In the genomic region with DNA sequence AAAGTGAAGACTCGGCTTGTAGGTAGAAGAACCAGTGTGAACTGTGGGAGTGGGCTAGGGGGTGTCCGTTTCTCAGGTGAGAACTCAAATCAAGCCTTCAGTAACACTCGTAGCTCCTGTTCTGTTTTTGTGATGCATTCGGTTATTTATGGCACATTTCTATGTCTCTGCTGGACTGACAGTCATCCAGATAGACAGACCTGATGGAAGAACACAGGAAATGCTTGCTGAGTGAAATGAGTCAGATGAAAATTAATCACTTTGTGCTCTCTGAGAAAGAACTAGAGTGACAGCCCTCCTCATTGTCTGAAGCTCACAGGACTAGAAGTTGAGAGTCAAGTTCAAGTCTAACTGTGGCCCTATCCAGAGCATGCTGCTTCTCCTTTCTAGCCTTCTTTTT, we compare ENCODE assay signal across 11 cellular contexts.
DNase-seq lines count a peak whose midpoint lies in the region; ATAC-seq, FAIRE-seq and TF ChIP-seq lines count a peak whose summit lies in the region.
"Had no signal": no experiment of that assay in that cellular context is flagged by ENCODE, and none has a peak within 500 bp of the region (broad histone marks: within the 10 kb centered on the region; RNA-seq: fewer than 3 reads in every experiment).

No MANE protein-coding gene starts in this region.

- ATAC-seq in GM18498 (IDR thresholded peaks at IDR 0.05; ENCODE audit: unreplicated experiment) (peak; percentile 85), GM21381 (IDR thresholded peaks at IDR 0.05; ENCODE audit: unreplicated experiment) (peak; percentile 90), HG03378 (IDR thresholded peaks at IDR 0.05; ENCODE audit: unreplicated experiment) (peak; percentile 98)
- ATAC-seq: naive thymus-derived CD8-positive, alpha-beta T cell; Right ventricle myocardium inferior had no signal

- H3K36me3 ChIP-seq in endothelial cell of umbilical vein (ENCODE audit: control insufficient read depth in 2 of 2, extremely low read depth in 1 of 2, insufficient read depth in 2 of 2, low read length in 2 of 2) (no peaks in the 10 kb centered on the region), BE2C (no peaks in the 10 kb centered on the region)
- H3K36me3 ChIP-seq: stomach had no signal

- no peaks in the 10 kb centered on the region for H4K20me1 ChIP-seq in endothelial cell of umbilical vein (replicated peaks; ENCODE audit: control insufficient read depth, extremely low read depth, insufficient read depth, low read length)

- H3K9me3 ChIP-seq in endothelial cell of umbilical vein (replicated peaks; ENCODE audit: control insufficient read depth, insufficient read depth, low read length) (no peaks in the 10 kb centered on the region), BE2C (no peaks in the 10 kb centered on the region)
- H3K9me3 ChIP-seq: stomach had no signal

- CTCF ChIA-PET in endothelial cell of umbilical vein (lab: Charles Lee) = interaction anchor here (1.0 to 1.4 kb wide), 2 partner anchors 16 to 567 kb away, joined by 3 read pairs; no protein-coding TSS in a partner anchor

- H3K27me3 ChIP-seq in endothelial cell of umbilical vein (ENCODE audit: control insufficient read depth in 2 of 2, insufficient read depth in 2 of 2, low read length in 2 of 2) = no peaks in the 10 kb centered on the region
- H3K27me3 ChIP-seq in BE2C = no peaks in the 10 kb centered on the region
- H3K27me3 ChIP-seq: stomach had no signal

- dilution Hi-C loops in endothelial cell of umbilical vein (cut with MboI; ENCODE audit: extremely low pct_ligation_motif_present, low sequenced_read_pairs) = no loop called here

- FAIRE-seq in endothelial cell of umbilical vein (lab: Jason Lieb, UNC) = peak; percentile 86

- no peaks in the 10 kb centered on the region for H3K9me1 ChIP-seq in endothelial cell of umbilical vein (replicated peaks; ENCODE audit: control insufficient read depth, extremely low read depth, insufficient read depth, low read length)

- H3K27ac ChIP-seq in endothelial cell of umbilical vein (ENCODE audit: insufficient read depth, low read depth, low read length) = no peak overlapping the region
- H3K27ac ChIP-seq: stomach had no signal

- TF ChIP-seq POLR2A in endothelial cell of umbilical vein (IDR thresholded peaks at IDR 0.05; ENCODE audit: low read depth, low read length) = no peak

- H3K9ac ChIP-seq in endothelial cell of umbilical vein (replicated peaks; ENCODE audit: extremely low read depth, insufficient read depth, low read length) = no peak overlapping the region

- intact Hi-C loops in endothelial cell of umbilical vein (cut with micrococcal nuclease) = no loop called here

- H3K4me3 ChIP-seq in endothelial cell of umbilical vein (replicated peaks in 1 of 3; ENCODE audit: insufficient read depth in 1 of 3, low read depth in 1 of 3, low read length in 3 of 3) (no peak overlapping the region), BE2C (ENCODE audit: low read depth, low read length) (no peak overlapping the region)
- H3K4me3 ChIP-seq: stomach had no signal

- no peak overlapping the region for H2AFZ ChIP-seq in endothelial cell of umbilical vein (ENCODE audit: low read depth, low read length)

- POLR2A ChIA-PET in endothelial cell of umbilical vein (lab: Charles Lee) = no interaction called here

- H3K4me2 ChIP-seq in endothelial cell of umbilical vein (ENCODE audit: insufficient read depth, low read length) = no peak overlapping the region

- DNase-seq in endothelial cell of umbilical vein (ENCODE audit: low read depth, low spot score) (no peak), UCSD-AML1 (lab: John Stamatoyannopoulos, UW; ENCODE audit: unreplicated experiment) (no peak), BE2C (no peak), COR-L47 (lab: John Stamatoyannopoulos, UW) (no peak), C1 segment of cervical spinal cord (lab: John Stamatoyannopoulos, UW) (no peak)
- DNase-seq: naive thymus-derived CD8-positive, alpha-beta T cell; stomach had no signal

- H3K4me1 ChIP-seq in endothelial cell of umbilical vein (ENCODE audit: control insufficient read depth, extremely low read depth, insufficient read depth, low read length) = no peaks in the 10 kb centered on the region
- peaks cover 7% of the 10 kb centered on the region; the same call in 1 of the 2 replicates for H3K4me1 ChIP-seq in BE2C

- no TSS peak for BruUV-seq in endothelial cell of umbilical vein (replicated peaks; lab: Mats Ljungman, UMichigan)

- no peak for TF ChIP-seq CTCF in endothelial cell of umbilical vein (IDR thresholded peaks at IDR 0.05; ENCODE audit: extremely low read depth in 1 of 2, insufficient read depth in 1 of 2, low read depth in 1 of 2, low read length in 2 of 2)
- no peak for TF ChIP-seq CTCF in BE2C (IDR thresholded peaks at IDR 0.05; ENCODE audit: low read depth, low read length)

- H3K79me2 ChIP-seq in endothelial cell of umbilical vein (ENCODE audit: control insufficient read depth, insufficient read depth, low read length) = no peaks in the 10 kb centered on the region

TF ChIP-seq in endothelial cell of umbilical vein, 7 proteins besides CTCF, POLR2A, EP300 and RAD21:
- peak; percentile 69 for TF ChIP-seq FOS (IDR thresholded peaks at IDR 0.05; ENCODE audit: borderline replicate concordance, insufficient read depth, low read length)
- TF ChIP-seq POLR2AphosphoS5 (IDR thresholded peaks at IDR 0.05; ENCODE audit: insufficient read depth, low read depth, low read length) = no peak
TF ChIP-seq in endothelial cell of umbilical vein: peak in this region for 1.
